Comparison of ENCODE assay signal across 15 cellular contexts in genomic region chr10:95286707-95287106, GRCh38. TPM values are rescaled to one million over a fixed set of nuclear protein-coding genes. Genes with fewer than 3 reads are reported as not detected.
DNase-seq lines count a peak whose midpoint lies in the region; ATAC-seq, FAIRE-seq and TF ChIP-seq lines count a peak whose summit lies in the region.
"Had no signal": no experiment of that assay in that cellular context is flagged by ENCODE, and none has a peak within 500 bp of the region (broad histone marks: within the 10 kb centered on the region; RNA-seq: fewer than 3 reads in every experiment).

No MANE protein-coding gene starts in this region.

- no peak overlapping the region for H3K9ac ChIP-seq in parathyroid adenoma

- DNase-seq in A549 (ENCODE audit: low read depth in 1 of 2, low spot score in 1 of 2) (no peak), NCI-H526 treated with DMSO at 0.1 percent for 48 hours (lab: John Stamatoyannopoulos, UW) (peak; percentile 51), foreskin fibroblast (no peak), ureter (ENCODE audit: low spot score) (no peak), HAP-1 (ENCODE audit: low spot score in 2 of 2) (no peak), NCI-H446 treated with DMSO at 0.1 percent for 48 hours (lab: John Stamatoyannopoulos, UW) (no peak)
- DNase-seq: activated effector memory CD4-positive, alpha-beta T cell treated with Interleukin-2 at 50 U/mL for 16 hours; Calu3; GF-D8; NCI-H1105; ovary; uterus had no signal

- no peak for FAIRE-seq in A549 (lab: Jason Lieb, UNC)

- CTCF ChIA-PET in A549 (lab: Yijun Ruan, JAX): interaction anchor here (1.3 to 3.3 kb wide), 6 partner anchors 40 to 104 kb away, joined by 3 to 17 read pairs (median 7); no protein-coding TSS in a partner anchor

- TF ChIP-seq POLR2A in A549 (IDR thresholded peaks at IDR 0.05; ENCODE audit: low read length) (no peak), gastroesophageal sphincter (IDR thresholded peaks at IDR 0.05) (no peak)

- TF ChIP-seq RAD21 in A549 (conservative IDR thresholded peaks at IDR 0.05 in 1 of 2, IDR thresholded peaks at IDR 0.05 in 1 of 2): no peak

- POLR2A ChIA-PET in A549 (lab: Yijun Ruan, JAX): no interaction called here

- H3K4me1 ChIP-seq in A549: peaks cover 61% of the 10 kb centered on the region
- peaks cover 0 to 27% (median 4%) of the 10 kb centered on the region in 3 donors for H3K4me1 ChIP-seq in gastroesophageal sphincter
- H3K4me1 ChIP-seq in parathyroid adenoma: peaks cover 11% of the 10 kb centered on the region
- peaks cover 9% of the 10 kb centered on the region; the same call in 1 of the 2 replicates for H3K4me1 ChIP-seq in HAP-1

- H3K4me2 ChIP-seq in A549 (peak overlapping the region; percentile 89; the same call in 1 of the 3 replicates), parathyroid adenoma (ENCODE audit: low read length) (no peak overlapping the region)

- in situ Hi-C loops in HAP-1 (cut with MboI; ENCODE audit: low sequenced_read_pairs): no loop called here

- peaks cover 24% of the 10 kb centered on the region for H3K27me3 ChIP-seq in gastroesophageal sphincter
- no peaks in the 10 kb centered on the region for H3K27me3 ChIP-seq in parathyroid adenoma (ENCODE audit: control insufficient read depth, insufficient read depth, low read length)
- H3K27me3 ChIP-seq in HAP-1 (ENCODE audit: low read depth): no peaks in the 10 kb centered on the region
- H3K27me3 ChIP-seq: ovary, uterus had no signal

- H3K4me3 ChIP-seq in A549: no peak overlapping the region
- H3K4me3 ChIP-seq in gastroesophageal sphincter: peak overlapping the region in 1 of 2 donors; percentile 2
- H3K4me3 ChIP-seq in parathyroid adenoma (ENCODE audit: low read depth, low read length): no peak overlapping the region
- no peak overlapping the region for H3K4me3 ChIP-seq in foreskin fibroblast (ENCODE audit: low read depth in 1 of 2, low read length in 2 of 2)
- H3K4me3 ChIP-seq in HAP-1: no peak overlapping the region
- H3K4me3 ChIP-seq: K562, ovary, uterus had no signal

- H3K36me3 ChIP-seq in gastroesophageal sphincter (no peaks in the 10 kb centered on the region), parathyroid adenoma (ENCODE audit: control insufficient read depth, insufficient read depth, low read length) (no peaks in the 10 kb centered on the region), HAP-1 (replicated peaks) (no peaks in the 10 kb centered on the region)
- H3K36me3 ChIP-seq: ovary, uterus had no signal

- 92% methylated on average over 1 of the region's 1 CpG for WGBS in A549 (ENCODE audit: missing lambda C conversion rate)
- 50% methylated on average over 1 of the region's 1 CpG; no CpG with 5 or more reads in 1 of the 2 donors for WGBS in gastroesophageal sphincter (ENCODE audit: low coverage in 1 of 2), 2 donors

- H2AFZ ChIP-seq in parathyroid adenoma: no peak overlapping the region

- ATAC-seq in A549 (no peak), gastroesophageal sphincter (no peak)
- ATAC-seq: K562 had no signal

- H3K9me3 ChIP-seq in A549 (no peaks in the 10 kb centered on the region), gastroesophageal sphincter (no peaks in the 10 kb centered on the region), parathyroid adenoma (ENCODE audit: control insufficient read depth, low read length) (no peaks in the 10 kb centered on the region), HAP-1 (no peaks in the 10 kb centered on the region)
- H3K9me3 ChIP-seq: ovary, uterus had no signal

- H3K79me2 ChIP-seq in parathyroid adenoma: peaks cover 32% of the 10 kb centered on the region

- no peak for TF ChIP-seq EP300 in A549 (IDR thresholded peaks at IDR 0.05)
- TF ChIP-seq EP300 in gastroesophageal sphincter (IDR thresholded peaks at IDR 0.05): no peak

- TF ChIP-seq CTCF in A549 (IDR thresholded peaks at IDR 0.05) (no peak), gastroesophageal sphincter (IDR thresholded peaks at IDR 0.05) (no peak), parathyroid adenoma (IDR thresholded peaks at IDR 0.05) (no peak), foreskin fibroblast (IDR thresholded peaks at IDR 0.05; ENCODE audit: low read depth, low read length) (no peak)

- H3K27ac ChIP-seq in A549: no peak overlapping the region
- H3K27ac ChIP-seq in gastroesophageal sphincter: peak overlapping the region in 3 of 4 donors; percentile 12 to 91 (median 64)
- peak overlapping the region; percentile 30 for H3K27ac ChIP-seq in parathyroid adenoma
- H3K27ac ChIP-seq: ovary had no signal

TF ChIP-seq in A549, 52 proteins besides CTCF, POLR2A, EP300 and RAD21:
- TF ChIP-seq FOSL2 (IDR thresholded peaks at IDR 0.05) (no peak), FOSL2 (CRISPR knock-in tag; IDR thresholded peaks at IDR 0.05) (no peak), CEBPB (IDR thresholded peaks at IDR 0.05) (no peak), MAFK (IDR thresholded peaks at IDR 0.05; ENCODE audit: partially characterized antibody) (no peak), CHD4 (IDR thresholded peaks at IDR 0.05; ENCODE audit: borderline replicate concordance) (no peak), TP53 (CRISPR knock-in tag; IDR thresholded peaks at IDR 0.05) (no peak), BCL3 (IDR thresholded peaks at IDR 0.05) (no peak)

RNA-seq across cellular contexts. Expression of gene PDLIM1, which starts 4.1 kb away (rescaled TPM):
- 92.5 and 132 TPM in 2 replicates for polyA plus RNA-seq in A549 (2011; rRNA removed)
- polyA plus RNA-seq in A549 (2012; cell fraction: cytosol; rRNA removed): 101 and 102 TPM in 2 replicates
- polyA plus RNA-seq in A549 (2012; cell fraction: nucleus; rRNA removed): 58.7 and 96.7 TPM in 2 replicates
- 123 to 147 TPM (median 128 TPM) in 3 replicates for polyA plus RNA-seq in A549 (2017; fragmentation: RNase III; extraction: RNeasy Plus Mini Kit Qiagen cat#74134 plus additional on column Dnase treatment)
- polyA minus RNA-seq in A549 (2011; rRNA and poly(A)+ RNA removed): 119 and 120 TPM in 2 replicates
- total RNA-seq in gastroesophageal sphincter: 10 to 100 TPM; 25.4 to 74.1 (median 68.5) TPM
- total RNA-seq in ureter: 405 TPM

Comparison
In these comparisons a context has a peak if more than half of its experiments do, and no peak if none do; other contexts are left out.
1. H3K27ac ChIP-seq: peak in gastroesophageal sphincter (3 of 4) and parathyroid adenoma (single experiment); none in A549 (0 of 2).